8 cellular contexts compared by ENCODE assay signal in genomic region chr7:151409555-151410404, GRCh38. TPM values are rescaled to one million over a fixed set of nuclear protein-coding genes. Genes with fewer than 3 reads are reported as not detected.
DNase-seq lines count a peak whose midpoint lies in the region; TF ChIP-seq lines count a peak whose summit lies in the region.

Gene WDR86 (minus strand): TSS chr7:151410038. CDS start chr7:151409589, 449 bp downstream.

- no peaks in the 10 kb centered on the region for H3K9me3 Mint-ChIP-seq in T-helper 2 cell treated with Interferon-gamma antibody and Interleukin-4, amounts not matched to agents 5 μg/mL and 100 μg/mL, for 36 hours

- H4K91ac ChIP-seq in trophoblast cell (ENCODE audit: low read depth, low read length): peak within 1 kb of the TSS; percentile 83

- DNase-seq in T-helper 2 cell treated with Interferon-gamma antibody and Interleukin-4, amounts not matched to agents 5 μg/mL and 100 μg/mL, for 36 hours (ENCODE audit: low spot score): no peak
- DNase-seq in fibroblast of the aortic adventitia (ENCODE audit: low read depth) (no peak), trophoblast cell (no peak), dermis blood vessel endothelial cell (no peak), kidney tubule cell (ENCODE audit: low spot score) (no peak), AML-193 (lab: John Stamatoyannopoulos, UW) (no peak), SKM-1 treated with dmso at 0.1 percent for 144 hours (lab: John Stamatoyannopoulos, UW; ENCODE audit: unreplicated experiment) (no peak)

- peak within 1 kb of the TSS; percentile 86 for H4K8ac ChIP-seq in trophoblast cell (ENCODE audit: low read depth, low read length)

- peak within 1 kb of the TSS; percentile 88 for H2BK120ac ChIP-seq in trophoblast cell (ENCODE audit: insufficient read depth, low read length, poor library complexity)

- no peaks in the 10 kb centered on the region for H4K20me1 ChIP-seq in DOHH2 (ENCODE audit: control insufficient read depth, insufficient read depth, low read depth, low read length)

- H3K4me3 Mint-ChIP-seq in T-helper 2 cell treated with Interferon-gamma antibody and Interleukin-4, amounts not matched to agents 5 μg/mL and 100 μg/mL, for 36 hours: peak within 1 kb of the TSS; percentile 48

- H3K4me3 ChIP-seq in DOHH2 (ENCODE audit: low read length) (no peak within 1 kb of the TSS), fibroblast of the aortic adventitia (ENCODE audit: low read depth, low read length) (peak within 1 kb of the TSS; percentile 48), trophoblast cell (ENCODE audit: low read depth, low read length) (peak within 1 kb of the TSS; percentile 79)

- peak within 1 kb of the TSS; percentile 39 for H4K12ac ChIP-seq in trophoblast cell (ENCODE audit: low read depth, low read length)

- H3K9ac ChIP-seq in trophoblast cell (ENCODE audit: low read length): peak within 1 kb of the TSS; percentile 68

- H3K27me3 ChIP-seq in DOHH2 (ENCODE audit: control insufficient read depth, low read length): peaks cover 39% of the 10 kb centered on the region
- H3K27me3 ChIP-seq in trophoblast cell (ENCODE audit: insufficient read depth, low read length): no peaks in the 10 kb centered on the region

- peak within 1 kb of the TSS; percentile 43 for H3K4me2 ChIP-seq in DOHH2 (ENCODE audit: low read length)
- peak within 1 kb of the TSS; percentile 69 for H3K4me2 ChIP-seq in trophoblast cell (ENCODE audit: low read length)

- H2BK12ac ChIP-seq in trophoblast cell (ENCODE audit: low read length): peak within 1 kb of the TSS; percentile 92

- no peaks in the 10 kb centered on the region for H3F3A ChIP-seq in DOHH2 (ENCODE audit: control insufficient read depth, insufficient read depth)

- no peaks in the 10 kb centered on the region for H3K36me3 Mint-ChIP-seq in T-helper 2 cell treated with Interferon-gamma antibody and Interleukin-4, amounts not matched to agents 5 μg/mL and 100 μg/mL, for 36 hours (ENCODE audit: low read depth)

- peak within 1 kb of the TSS; percentile 84 for H3K4ac ChIP-seq in trophoblast cell (ENCODE audit: low read depth, low read length)

- H3K18ac ChIP-seq in trophoblast cell (ENCODE audit: low read length): peak within 1 kb of the TSS; percentile 74

- TF ChIP-seq CTCF in DOHH2 (IDR thresholded peaks at IDR 0.05; ENCODE audit: low read depth, low read length, poor library complexity, severe bottlenecking): no peak
- no peak for TF ChIP-seq CTCF in fibroblast of the aortic adventitia (IDR thresholded peaks at IDR 0.05; ENCODE audit: insufficient read depth, low read length)

- no peak within 1 kb of the TSS for H3K27ac Mint-ChIP-seq in T-helper 2 cell treated with Interferon-gamma antibody and Interleukin-4, amounts not matched to agents 5 μg/mL and 100 μg/mL, for 36 hours

- H3K14ac ChIP-seq in trophoblast cell (ENCODE audit: low read length): peak within 1 kb of the TSS; percentile 63

- H3K9me2 ChIP-seq in DOHH2 (replicated peaks; ENCODE audit: control insufficient read depth, low read length): no peaks in the 10 kb centered on the region

- H3K27ac ChIP-seq in DOHH2 (ENCODE audit: low read depth, low read length) (no peak within 1 kb of the TSS), trophoblast cell (ENCODE audit: low read depth, low read length) (no peak within 1 kb of the TSS)

- peaks cover 61% of the 10 kb centered on the region for H3K27me3 Mint-ChIP-seq in T-helper 2 cell treated with Interferon-gamma antibody and Interleukin-4, amounts not matched to agents 5 μg/mL and 100 μg/mL, for 36 hours (ENCODE audit: low read depth)

- H3K36me3 ChIP-seq in DOHH2 (ENCODE audit: control insufficient read depth, low read length) (no peaks in the 10 kb centered on the region), trophoblast cell (ENCODE audit: control insufficient read depth in 1 of 2, insufficient read depth in 2 of 2, low read length in 2 of 2) (peaks cover 0 to 4% of the 10 kb centered on the region in 2 experiments)

- H2BK5ac ChIP-seq in trophoblast cell (ENCODE audit: low read depth, low read length, poor library complexity): peak within 1 kb of the TSS; percentile 80

- H3K4me1 ChIP-seq in DOHH2 (ENCODE audit: control insufficient read depth, low read length) (peaks cover 9% of the 10 kb centered on the region), trophoblast cell (ENCODE audit: control insufficient read depth in 1 of 2, insufficient read depth in 2 of 2, low read length in 2 of 2) (peaks cover 15 to 19% of the 10 kb centered on the region in 2 experiments)

- no peaks in the 10 kb centered on the region for H3K79me2 ChIP-seq in DOHH2 (ENCODE audit: control insufficient read depth, low read length)
- H3K79me2 ChIP-seq in trophoblast cell (ENCODE audit: control insufficient read depth, insufficient read depth, low read length, poor library complexity): peaks cover 12% of the 10 kb centered on the region

- no CpG with 5 or more reads among the region's 90 CpGs for WGBS in trophoblast cell (ENCODE audit: extremely low coverage, insufficient coverage, insufficient read length)

- H3K9me3 ChIP-seq in DOHH2 (ENCODE audit: control insufficient read depth, insufficient read depth, low read length): no peaks in the 10 kb centered on the region
- H3K9me3 ChIP-seq in trophoblast cell (ENCODE audit: insufficient read depth, low read depth, low read length): no peaks in the 10 kb centered on the region

- peaks cover 11% of the 10 kb centered on the region for H3K79me1 ChIP-seq in trophoblast cell (ENCODE audit: low read length)

- H2AK5ac ChIP-seq in trophoblast cell (ENCODE audit: low read length): no peak within 1 kb of the TSS

- peaks cover 9% of the 10 kb centered on the region for H3K4me1 Mint-ChIP-seq in T-helper 2 cell treated with Interferon-gamma antibody and Interleukin-4, amounts not matched to agents 5 μg/mL and 100 μg/mL, for 36 hours (ENCODE audit: low read depth)

- no peak within 1 kb of the TSS for H3K23ac ChIP-seq in trophoblast cell (ENCODE audit: low read length)

- H2AFZ ChIP-seq in trophoblast cell (ENCODE audit: insufficient read depth, low read length, poor library complexity): peak within 1 kb of the TSS; percentile 96

RNA-seq across cellular contexts. Expression of gene WDR86, which starts in this region (rescaled TPM):
- total RNA-seq in fibroblast of the aortic adventitia (ENCODE audit: low replicate concordance) (0.45 and 17.7 TPM in 2 replicates), dermis blood vessel endothelial cell (not detected in 2 replicates)
- polyA plus RNA-seq in trophoblast cell (2013): 6.0 and 7.3 TPM in 2 replicates
